8 cellular contexts compared by ENCODE assay signal in genomic region chr1:15410884-15411245, GRCh38. TPM values are rescaled to one million over a fixed set of nuclear protein-coding genes. Genes with fewer than 3 reads are reported as not detected.
DNase-seq lines count a peak whose midpoint lies in the region; ATAC-seq and TF ChIP-seq lines count a peak whose summit lies in the region.

No MANE protein-coding gene starts in this region.

- H3K4me1 ChIP-seq in mononuclear cell (ENCODE audit: insufficient read depth, low read length): peaks cover 65% of the 10 kb centered on the region
- peaks cover 73% of the 10 kb centered on the region for H3K4me1 ChIP-seq in vagina

- H3K4me3 ChIP-seq in brain microvascular endothelial cell (ENCODE audit: low read depth, low read length) (peak overlapping the region; percentile 81), mononuclear cell (ENCODE audit: low read length) (peak overlapping the region; percentile 88), vagina (peak overlapping the region; percentile 69 to 81)

- H3K27me3 ChIP-seq in brain microvascular endothelial cell (replicated peaks): no peaks in the 10 kb centered on the region
- no peaks in the 10 kb centered on the region for H3K27me3 ChIP-seq in mononuclear cell (ENCODE audit: insufficient read depth, low read length)
- no peaks in the 10 kb centered on the region for H3K27me3 ChIP-seq in vagina

- TF ChIP-seq CTCF in brain microvascular endothelial cell (IDR thresholded peaks at IDR 0.05; ENCODE audit: low read depth, low read length, missing control alignments) (no peak), vagina (IDR thresholded peaks at IDR 0.05) (no peak)

- peak; percentile 18 for DNase-seq in stimulated activated naive CD4-positive, alpha-beta T cell treated with Interleukin-2 at 50 U/mL for 16 hours (lab: John Stamatoyannopoulos, UW)
- no peak for DNase-seq in stimulated activated naive CD4-positive, alpha-beta T cell (lab: John Stamatoyannopoulos, UW)
- DNase-seq in brain microvascular endothelial cell: no peak
- DNase-seq in vagina (ENCODE audit: extremely low spot score in 2 of 2): no peak
- DNase-seq in AG08395 (ENCODE audit: low spot score): no peak
- no peak for DNase-seq in SW480 (ENCODE audit: low spot score)

- in situ Hi-C loops in brain microvascular endothelial cell (cut with HindIII; ENCODE audit: low pct_ligation_motif_present, low sequenced_read_pairs): loop anchor here (10.0 kb wide), 1 partner anchor 76 kb away; no protein-coding TSS in a partner anchor

- no peaks in the 10 kb centered on the region for H3K9me3 ChIP-seq in mononuclear cell (ENCODE audit: low read depth, low read length)
- H3K9me3 ChIP-seq in vagina: no peaks in the 10 kb centered on the region

- H3K27ac ChIP-seq in brain microvascular endothelial cell (no peak overlapping the region), vagina (peak overlapping the region; percentile 93)

- intact Hi-C loops in vagina (cut with DNase I): no loop called here

- H3K36me3 ChIP-seq in brain microvascular endothelial cell (replicated peaks) (no peaks in the 10 kb centered on the region), vagina (no peaks in the 10 kb centered on the region)

- TF ChIP-seq POLR2A in vagina (IDR thresholded peaks at IDR 0.05): no peak

- ATAC-seq in activated CD4-positive, CD25-positive, alpha-beta regulatory T cell treated with anti-CD3 and anti-CD28 coated beads, Interleukin-2, amount 50 U/mL, for 24 hours: no peak

RNA-seq across cellular contexts. Expression of gene EFHD2, which starts 1.2 kb away (rescaled TPM):
- 201 TPM for total RNA-seq in mononuclear cell
- total RNA-seq in vagina: 57.2 TPM

RNA-seq across cellular contexts. Expression of gene CTRC, which starts 27.4 kb away (rescaled TPM):
- total RNA-seq in mononuclear cell (0.84 TPM), vagina (not detected)

RNA-seq across cellular contexts. Expression of gene CELA2A, which starts 45.7 kb away (rescaled TPM):
- total RNA-seq in mononuclear cell: not detected
- total RNA-seq in vagina: not detected
